ENCODE assay signal across 17 cellular contexts in genomic region chrX:51853251-51853650, GRCh38.
"Had no signal": no experiment of that assay in that cellular context is flagged by ENCODE, and none has a peak within 500 bp of the region (broad histone marks: within the 10 kb centered on the region; RNA-seq: fewer than 3 reads in every experiment).

No MANE protein-coding gene starts in this region.

- H3K36me3 ChIP-seq: left ventricle myocardium inferior, neutrophil, pancreas, stomach had no signal

- H3K4me3 Mint-ChIP-seq: activated naive CD8-positive, alpha-beta T cell; type B pancreatic cell had no signal

- H3K27me3 ChIP-seq: foreskin keratinocyte, hepatocyte, neutrophil, pancreas, stomach had no signal

- DNase-seq: activated CD4-positive, alpha-beta T cell treated with anti-CD3 and anti-CD28 coated beads for 1 hour; activated gamma-delta T cell; foreskin keratinocyte; kidney glomerular epithelial cell; left ventricle myocardium inferior; pancreas; stimulated activated CD4-positive, alpha-beta T cell treated with anti-CD3 and anti-CD28 coated beads, Interleukin-4, amount 100 ng/mL, for 1 hour; stomach; T-helper 1 cell had no signal

- H3K27me3 Mint-ChIP-seq: activated naive CD8-positive, alpha-beta T cell; type B pancreatic cell had no signal

- H3K4me1 ChIP-seq: foreskin keratinocyte, left ventricle myocardium inferior, pancreas, stomach had no signal

- H3K9me3 ChIP-seq: neutrophil had no signal

- H3K27ac ChIP-seq: epithelial cell of prostate, foreskin keratinocyte, hepatocyte, left ventricle myocardium inferior, neutrophil, pancreas, stomach, VCaP had no signal

- ATAC-seq: foreskin keratinocyte, pancreas, sciatic nerve had no signal

- H3K4me3 ChIP-seq: hepatocyte, left ventricle myocardium inferior, pancreas, smooth muscle cell, stomach had no signal

- H3K27ac Mint-ChIP-seq: activated naive CD8-positive, alpha-beta T cell; type B pancreatic cell had no signal
